ENCODE assay signal across 14 cellular contexts in the genomic region with DNA sequence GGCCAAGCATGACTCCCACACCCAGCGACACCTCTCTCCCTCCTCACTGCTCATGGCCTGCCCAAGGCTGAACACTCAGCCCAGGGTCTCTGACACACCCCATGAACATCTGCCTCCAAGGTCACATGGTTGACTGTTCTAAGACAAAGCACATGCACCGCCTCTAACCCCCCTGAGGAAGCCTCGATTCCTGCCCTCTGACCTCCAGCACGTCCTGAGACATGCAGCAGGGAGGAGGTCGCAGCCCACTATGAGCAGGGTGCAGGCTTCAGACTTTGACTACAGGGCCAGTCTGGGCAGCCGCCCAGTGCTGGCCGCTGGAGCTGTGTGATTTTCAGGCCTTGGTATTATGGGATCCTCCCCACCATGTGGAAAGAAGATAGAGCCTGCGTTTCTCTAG. TPM values are rescaled to one million over a fixed set of nuclear protein-coding genes. Genes with fewer than 3 reads are reported as not detected.
DNase-seq lines count a peak whose midpoint lies in the region; ATAC-seq, FAIRE-seq and TF ChIP-seq lines count a peak whose summit lies in the region.
"Had no signal": no experiment of that assay in that cellular context is flagged by ENCODE, and none has a peak within 500 bp of the region (broad histone marks: within the 10 kb centered on the region; RNA-seq: fewer than 3 reads in every experiment).

No MANE protein-coding gene starts in this region.

- H3K9me3 ChIP-seq in Panc1 (ENCODE audit: control insufficient read depth, insufficient read depth, low read depth, low read length) (no peaks in the 10 kb centered on the region), gastroesophageal sphincter (no peaks in the 10 kb centered on the region), pancreas (no peaks in the 10 kb centered on the region)

- TF ChIP-seq CTCF in Panc1 (IDR thresholded peaks at IDR 0.05) (no peak), gastroesophageal sphincter (IDR thresholded peaks at IDR 0.05) (no peak), pancreas (IDR thresholded peaks at IDR 0.05) (no peak), GM20000 (IDR thresholded peaks at IDR 0.05; ENCODE audit: extremely low read depth, missing control alignments) (no peak)

- H3K36me3 ChIP-seq in Panc1 (ENCODE audit: control insufficient read depth, insufficient read depth, low read length) (no peaks in the 10 kb centered on the region; the same call in 1 of the 2 replicates), gastroesophageal sphincter (peaks cover 0 to 84% of the 10 kb centered on the region in 2 donors), pancreas (peaks cover 5 to 89% (median 64%) of the 10 kb centered on the region in 3 donors)

- H3K4me1 ChIP-seq in Panc1 (ENCODE audit: control insufficient read depth, insufficient read depth, low read length) (no peaks in the 10 kb centered on the region), gastroesophageal sphincter (peaks cover 0 to 73% (median 27%) of the 10 kb centered on the region in 3 donors), pancreas (peaks cover 0 to 2% (median 0%) of the 10 kb centered on the region in 3 donors)

- no TSS peak for BruUV-seq in Panc1 (replicated peaks; lab: Mats Ljungman, UMichigan)

- H3K27me3 ChIP-seq in Panc1 (ENCODE audit: control insufficient read depth, insufficient read depth, low read length) (no peaks in the 10 kb centered on the region), gastroesophageal sphincter (no peaks in the 10 kb centered on the region), pancreas (no peaks in the 10 kb centered on the region)

- TF ChIP-seq POLR2A in gastroesophageal sphincter (IDR thresholded peaks at IDR 0.05): no peak

- DNase-seq in AG20443 (ENCODE audit: low spot score) (peak; percentile 54), Panc1 (ENCODE audit: low read depth, low spot score) (no peak), pancreas (no peak), cerebellar cortex (ENCODE audit: low spot score) (no peak), GM20000 (ENCODE audit: low spot score) (no peak)
- DNase-seq: activated CD4-positive, alpha-beta T cell treated with anti-CD3 and anti-CD28 coated beads for 36 hours; AML-193; immature natural killer cell; natural killer cell; NCI-H2081 treated with DMSO at 0.1 percent for 48 hours; stimulated activated CD4-positive, alpha-beta T cell treated with anti-CD3 and anti-CD28 coated beads, Interleukin-15, amount 100 ng/mL, for 24 hours had no signal

- ATAC-seq in Panc1 (peak; percentile 29; the same call in 1 of the 2 replicates), gastroesophageal sphincter (peak; percentile 41), pancreas (peak in 3 of 4 donors; percentile 9 to 12 (median 10)), HG03457 (IDR thresholded peaks at IDR 0.05; ENCODE audit: unreplicated experiment) (no peak), GM19452 (IDR thresholded peaks at IDR 0.05; ENCODE audit: unreplicated experiment) (no peak)
- ATAC-seq: activated CD4-positive, alpha-beta T cell treated with anti-CD3 and anti-CD28 coated beads for 36 hours; natural killer cell had no signal

- 40% methylated on average over 2 of the region's 8 CpGs; no CpG with 5 or more reads in 1 of the 2 donors for WGBS in gastroesophageal sphincter (ENCODE audit: low coverage in 1 of 2), 2 donors
- 41 to 45% methylated on average over 8 of the region's 8 CpGs for WGBS in pancreas, 2 donors

- CTCF ChIA-PET in Panc1 (lab: Charles Lee): no interaction called here

- intact Hi-C loops in Panc1 (cut with micrococcal nuclease; ENCODE audit: unreplicated experiment): no loop called here
- intact Hi-C loops in pancreas (cut with DNase I): no loop called here

- TF ChIP-seq EP300 in gastroesophageal sphincter (IDR thresholded peaks at IDR 0.05): no peak

- no peak for FAIRE-seq in pancreas (lab: Jason Lieb, UNC)

- no peak overlapping the region for H3K4me3 ChIP-seq in Panc1 (ENCODE audit: low read depth in 2 of 2, low read length in 2 of 2)
- H3K4me3 ChIP-seq in gastroesophageal sphincter: no peak overlapping the region
- no peak overlapping the region for H3K4me3 ChIP-seq in pancreas

- POLR2A ChIA-PET in Panc1 (lab: Charles Lee): no interaction called here

- H3K27ac ChIP-seq in Panc1 (ENCODE audit: low read length): no peak overlapping the region
- peak overlapping the region in 3 of 4 donors; percentile 10 to 71 (median 67) for H3K27ac ChIP-seq in gastroesophageal sphincter
- H3K27ac ChIP-seq in pancreas: peak overlapping the region in 1 of 4 donors; percentile 48

- in situ Hi-C loops in Panc1 (cut with HindIII; ENCODE audit: low pct_unique_long_range_greater_than_20kb, low sequenced_read_pairs): no loop called here

RNA-seq across cellular contexts. Expression of gene RRBP1, which starts 46.2 kb away (rescaled TPM):
- total RNA-seq in Panc1 (2021; ENCODE audit: unreplicated experiment) (152 TPM), gastroesophageal sphincter (10 to 100 TPM; 61.2 to 89.8 (median 64.7) TPM), pancreas (100 to 1,000 TPM; 339 to 442 (median 354) TPM)
- 153 TPM for polyA plus RNA-seq in Panc1 (2012; ENCODE audit: insufficient read length)
- 100 to 1,000 TPM; 170 to 269 TPM for polyA plus RNA-seq in pancreas

Comparison
In these comparisons a context has a peak if more than half of its experiments do, and no peak if none do; other contexts are left out.
1. ATAC-seq: peak in Panc1 (single experiment), gastroesophageal sphincter (single experiment) and pancreas (3 of 4); none in HG03457 (single experiment) and GM19452 (single experiment).